Comparison of ENCODE assay signal across 8 cellular contexts in the genomic region with DNA sequence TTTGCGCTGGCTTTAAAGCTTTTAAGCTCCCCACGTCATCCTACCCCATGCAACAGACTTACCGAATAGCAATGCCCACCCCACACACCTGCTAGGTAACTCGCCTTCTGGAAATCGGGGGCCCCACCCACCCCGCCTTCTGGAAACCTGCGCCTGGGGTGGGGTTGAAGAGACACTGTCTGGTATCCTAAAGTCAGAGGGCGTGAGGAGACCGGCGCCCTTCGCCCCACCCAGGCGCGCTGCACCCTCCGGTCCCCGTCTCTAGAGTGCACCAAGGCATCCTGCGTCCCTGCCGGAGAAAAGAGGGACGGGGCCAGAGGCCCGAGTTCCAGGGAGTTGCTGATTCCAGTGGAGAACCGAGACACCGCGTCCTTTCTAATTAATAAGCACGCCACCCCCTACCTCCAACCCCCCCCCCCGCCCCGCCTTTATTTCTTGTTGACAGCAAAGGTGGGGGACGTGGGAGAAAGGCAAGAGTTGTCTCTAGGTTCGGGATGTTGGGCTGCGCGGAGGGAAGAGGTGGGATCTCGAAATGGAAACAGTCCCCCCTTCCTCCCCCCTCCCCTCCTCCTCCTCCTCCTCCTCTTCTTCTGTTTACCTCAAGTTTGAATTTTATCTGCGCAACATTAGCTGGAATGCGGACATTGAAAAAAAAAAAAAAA.
A peak's percentile ranks its signal among the peaks of the same experiment; 100 is the strongest.
DNase-seq lines count a peak whose midpoint lies in the region; ATAC-seq and TF ChIP-seq lines count a peak whose summit lies in the region.

No MANE protein-coding gene starts in this region.

- H3K9me2 ChIP-seq in PC-9 (ENCODE audit: insufficient read depth) = no peaks in the 10 kb centered on the region

- peak overlapping the region; percentile 98 for H3K4me2 ChIP-seq in PC-9

- H3K4me1 ChIP-seq in PC-9 (replicated peaks; ENCODE audit: insufficient read depth) = peaks cover 28% of the 10 kb centered on the region

- H3K36me3 ChIP-seq in PC-9 (ENCODE audit: low read depth) = peaks cover 43% of the 10 kb centered on the region

- H3K27me3 ChIP-seq in PC-9 (ENCODE audit: insufficient read depth, low read depth) = no peaks in the 10 kb centered on the region

- peaks cover 95% of the 10 kb centered on the region for H3K79me2 ChIP-seq in PC-9 (ENCODE audit: low read depth)

- H3K27ac ChIP-seq in PC-9 = peak overlapping the region; percentile 90

- H2AFZ ChIP-seq in PC-9 = no peak overlapping the region

- POLR2A ChIA-PET in PC-9 (lab: Charles Lee; ENCODE audit: unreplicated experiment) = interaction anchor here (0.6 to 1.0 kb wide), 6 partner anchors 28 to 203 kb away, joined by 5 to 14 read pairs (median 6); no protein-coding TSS in a partner anchor

- no TSS peak for BruUV-seq in PC-9 (replicated peaks; lab: Mats Ljungman, UMichigan)

- DNase-seq in NCI-H2196 (lab: John Stamatoyannopoulos, UW; ENCODE audit: unreplicated experiment) = peak; percentile 36
- DNase-seq in NCI-H2196 treated with DMSO at 0.1 percent for 48 hours (lab: John Stamatoyannopoulos, UW; ENCODE audit: unreplicated experiment) = no peak
- DNase-seq in PC-9 = peak in 1 of 2 experiments; percentile 65
- peak; percentile 51 for DNase-seq in activated gamma-delta T cell treated with Interleukin-2 at 50 U/mL for 16 hours
- peak in 1 of 2 donors; percentile 50 for DNase-seq in foreskin fibroblast
- peak; percentile 27 for DNase-seq in occipital lobe (lab: John Stamatoyannopoulos, UW)
- no peak for DNase-seq in DMS79 treated with DMSO at 0.1 percent for 48 hours (lab: John Stamatoyannopoulos, UW)

- TF ChIP-seq CTCF in PC-9 (conservative IDR thresholded peaks at IDR 0.05) (no peak), foreskin fibroblast (IDR thresholded peaks at IDR 0.05; ENCODE audit: low read depth, low read length) (no peak)

- peaks cover 41% of the 10 kb centered on the region for H3F3A ChIP-seq in PC-9 (ENCODE audit: insufficient read depth, low read depth)

- no peak for ATAC-seq in HG02798 (IDR thresholded peaks at IDR 0.05; ENCODE audit: poor library complexity, unreplicated experiment)

- H3K9me3 ChIP-seq in PC-9 (ENCODE audit: insufficient read depth, low read depth) = no peaks in the 10 kb centered on the region

- H3K4me3 ChIP-seq in PC-9 (peak overlapping the region; percentile 73), foreskin fibroblast (ENCODE audit: low read depth in 1 of 2, low read length in 2 of 2) (peak overlapping the region; percentile 89 to 96)

- CTCF ChIA-PET in PC-9 (lab: Charles Lee) = interaction anchor here (0.6 to 1.0 kb wide), 3 partner anchors 58 to 321 kb away, joined by 4 to 5 read pairs (median 4); no protein-coding TSS in a partner anchor

- intact Hi-C loops in PC-9 (cut with micrococcal nuclease; ENCODE audit: unreplicated experiment) = loop anchor here (1.0 to 5.0 kb wide), 3 partner anchors 145 to 263 kb away; no protein-coding TSS in a partner anchor

- H4K20me1 ChIP-seq in PC-9 (ENCODE audit: insufficient read depth) = peaks cover 37% of the 10 kb centered on the region

Comparison
In these comparisons a context has a peak if more than half of its experiments do, and no peak if none do; other contexts are left out.
1. DNase-seq: peak in NCI-H2196 (single experiment), activated gamma-delta T cell treated with Interleukin-2 at 50 U/mL for 16 hours (single experiment) and occipital lobe (single experiment); none in NCI-H2196 treated with DMSO at 0.1 percent for 48 hours (single experiment) and DMS79 treated with DMSO at 0.1 percent for 48 hours (single experiment).